16 cellular contexts compared by ENCODE assay signal in genomic region chr5:145780961-145781360, GRCh38. TPM values are rescaled to one million over a fixed set of nuclear protein-coding genes. Genes with fewer than 3 reads are reported as not detected.
DNase-seq lines count a peak whose midpoint lies in the region; ATAC-seq, FAIRE-seq and TF ChIP-seq lines count a peak whose summit lies in the region.
"Had no signal": no experiment of that assay in that cellular context is flagged by ENCODE, and none has a peak within 500 bp of the region (broad histone marks: within the 10 kb centered on the region; RNA-seq: fewer than 3 reads in every experiment).

No MANE protein-coding gene starts in this region.

- no peak overlapping the region for H2BK20ac ChIP-seq in H9 (ENCODE audit: low read depth, low read length, poor library complexity, severe bottlenecking)

- H2BK12ac ChIP-seq in H9 (ENCODE audit: insufficient read length, low read depth, low read length) (no peak overlapping the region), neuronal stem cell (ENCODE audit: low read length) (no peak overlapping the region)

- H3K4me3 Mint-ChIP-seq in H9, result no peak overlapping the region
- no peak overlapping the region for H3K4me3 Mint-ChIP-seq in WTC11
- no peak overlapping the region for H3K4me3 Mint-ChIP-seq in glutamatergic neuron (ENCODE audit: unreplicated experiment)
- H3K4me3 Mint-ChIP-seq: B cell had no signal

- peaks cover 3 to 11% of the 10 kb centered on the region in 2 experiments for H3K4me1 Mint-ChIP-seq in H9
- peaks cover 17% of the 10 kb centered on the region for H3K4me1 Mint-ChIP-seq in WTC11
- H3K4me1 Mint-ChIP-seq in glutamatergic neuron (ENCODE audit: low read depth, unreplicated experiment), result peaks cover 2% of the 10 kb centered on the region
- H3K4me1 Mint-ChIP-seq: B cell had no signal

- H3K18ac ChIP-seq in H9 (ENCODE audit: insufficient read length, low read depth, low read length) (no peak overlapping the region), neuronal stem cell (ENCODE audit: low read length) (no peak overlapping the region)

- no peak overlapping the region for H4K5ac ChIP-seq in H9 (ENCODE audit: insufficient read length, low read depth, low read length)

- no peaks in the 10 kb centered on the region for H3K79me2 ChIP-seq in H9 (ENCODE audit: insufficient read depth, low read length)

- H3K14ac ChIP-seq in H9 (ENCODE audit: insufficient read depth, low read length) (no peak overlapping the region), neuronal stem cell (ENCODE audit: low read length) (no peak overlapping the region)

- TF ChIP-seq CTCF in H9 (conservative IDR thresholded peaks at IDR 0.05) (no peak), WTC11 (IDR thresholded peaks at IDR 0.05) (no peak), glutamatergic neuron (IDR thresholded peaks at IDR 0.05; ENCODE audit: partially characterized antibody, unreplicated experiment) (no peak), WERI-Rb-1 (IDR thresholded peaks at IDR 0.05; ENCODE audit: low read depth, low read length) (no peak), D721Med (IDR thresholded peaks at IDR 0.05; ENCODE audit: insufficient read depth, missing control alignments) (no peak), heart right ventricle (IDR thresholded peaks at IDR 0.05) (no peak)

- no peak for FAIRE-seq in D721Med (lab: Jason Lieb, UNC)

- H3K4me1 ChIP-seq in H9 (ENCODE audit: insufficient read depth, low read length) (no peaks in the 10 kb centered on the region), neuronal stem cell (ENCODE audit: control insufficient read depth in 2 of 2, insufficient read depth in 1 of 2, low read depth in 1 of 2, low read length in 2 of 2) (peaks cover 9 to 11% of the 10 kb centered on the region in 2 donors), heart right ventricle (peaks cover 0 to 13% (median 0%) of the 10 kb centered on the region in 9 donors)

- no peak overlapping the region for H3K4me3 ChIP-seq in neuronal stem cell (ENCODE audit: low read length in 2 of 2)
- no peak overlapping the region for H3K4me3 ChIP-seq in WERI-Rb-1 (ENCODE audit: low read depth, low read length)
- no peak overlapping the region for H3K4me3 ChIP-seq in heart right ventricle
- H3K4me3 ChIP-seq: PC-9, SJSA1 had no signal

- ATAC-seq in WTC11 (peak; percentile 56), heart right ventricle (no peak)
- ATAC-seq: HCT116 had no signal

- peaks cover 3 to 4% of the 10 kb centered on the region in 2 experiments; a peak in 3 of 5 replicates for H3K9me3 Mint-ChIP-seq in H9
- peaks cover 10% of the 10 kb centered on the region for H3K9me3 Mint-ChIP-seq in WTC11
- H3K9me3 Mint-ChIP-seq in glutamatergic neuron (ENCODE audit: unreplicated experiment), result no peaks in the 10 kb centered on the region

- no peak overlapping the region for H3T11ph ChIP-seq in H9 (ENCODE audit: low read length)

- no peak overlapping the region for H4K91ac ChIP-seq in H9 (ENCODE audit: insufficient read length, low read depth, low read length)
- H4K91ac ChIP-seq in neuronal stem cell (ENCODE audit: low read depth, low read length, poor library complexity), result no peak overlapping the region

- H2BK15ac ChIP-seq in H9 (ENCODE audit: low read depth, low read length) (no peak overlapping the region), neuronal stem cell (ENCODE audit: low read length) (no peak overlapping the region)

- H3K23ac ChIP-seq in H9 (ENCODE audit: insufficient read length, low read depth, low read length), result no peak overlapping the region
- no peak overlapping the region for H3K23ac ChIP-seq in neuronal stem cell (ENCODE audit: low read depth, low read length, poor library complexity)

- peaks cover 5% of the 10 kb centered on the region for H3K9me3 ChIP-seq in H9 (ENCODE audit: control insufficient read depth, low read depth, low read length)
- H3K9me3 ChIP-seq in neuronal stem cell (replicated peaks in 1 of 2; ENCODE audit: control insufficient read depth in 2 of 2, insufficient read depth in 1 of 2, low read depth in 1 of 2, low read length in 2 of 2), result peaks cover 16 to 22% of the 10 kb centered on the region in 2 donors
- H3K9me3 ChIP-seq in WERI-Rb-1 (ENCODE audit: severe bottlenecking), result no peaks in the 10 kb centered on the region
- no peaks in the 10 kb centered on the region for H3K9me3 ChIP-seq in heart right ventricle
- H3K9me3 ChIP-seq: SJSA1 had no signal

- no peaks in the 10 kb centered on the region for H3K23me2 ChIP-seq in H9 (ENCODE audit: insufficient read length, low read depth, low read length, poor library complexity, severe bottlenecking)

- H2BK120ac ChIP-seq in H9 (ENCODE audit: low read depth, low read length, poor library complexity, severe bottlenecking) (no peak overlapping the region), neuronal stem cell (ENCODE audit: low read depth, low read length) (no peak overlapping the region)

- H3K36me3 ChIP-seq in neuronal stem cell (replicated peaks in 1 of 2; ENCODE audit: control insufficient read depth in 2 of 2, insufficient read depth in 2 of 2, low read length in 2 of 2) (peaks cover 0 to 2% of the 10 kb centered on the region in 2 donors), WERI-Rb-1 (no peaks in the 10 kb centered on the region), heart right ventricle (no peaks in the 10 kb centered on the region)
- H3K36me3 ChIP-seq: SJSA1 had no signal

- H3K79me1 ChIP-seq in H9 (ENCODE audit: insufficient read depth, low read depth, low read length, poor library complexity, severe bottlenecking) (no peaks in the 10 kb centered on the region), neuronal stem cell (ENCODE audit: low read depth, low read length) (no peaks in the 10 kb centered on the region)

- no peak overlapping the region for H3K56ac ChIP-seq in H9 (ENCODE audit: insufficient read length, low read depth, low read length)

- H4K8ac ChIP-seq in H9 (replicated peaks; ENCODE audit: insufficient read length, low read depth, low read length) (no peak overlapping the region), neuronal stem cell (ENCODE audit: low read depth, low read length) (no peak overlapping the region)

- no peak overlapping the region for H2AFZ ChIP-seq in H9 (ENCODE audit: low read length)
- H2AFZ ChIP-seq in neuronal stem cell (ENCODE audit: low read length), result no peak overlapping the region
- H2AFZ ChIP-seq: PC-9 had no signal

- H2BK5ac ChIP-seq in H9 (ENCODE audit: insufficient read length, low read length) (no peak overlapping the region), neuronal stem cell (ENCODE audit: low read length) (no peak overlapping the region)

- POLR2A ChIA-PET in WTC11 (lab: Charles Lee), result no interaction called here

- CTCF ChIA-PET in WTC11 (lab: Charles Lee), result no interaction called here

- H3K36me3 Mint-ChIP-seq in H9 (ENCODE audit: insufficient read depth in 1 of 3, low read depth in 3 of 3) (peaks cover 3 to 7% (median 5%) of the 10 kb centered on the region in 3 experiments; a peak in 3 of 7 replicates), WTC11 (peaks cover 6% of the 10 kb centered on the region; the same call in 1 of the 2 replicates), glutamatergic neuron (ENCODE audit: unreplicated experiment) (no peaks in the 10 kb centered on the region)

- DNase-seq in H9 (no peak), WTC11 (ENCODE audit: low spot score) (no peak), glutamatergic neuron (no peak), neuronal stem cell (ENCODE audit: low spot score) (peak; percentile 76), WERI-Rb-1 (no peak), RKO (ENCODE audit: low spot score) (no peak), D721Med (ENCODE audit: insufficient read length, low spot score) (no peak), heart right ventricle (no peak)
- DNase-seq: NCI-H1105 treated with DMSO at 0.1 percent for 48 hours, NCI-H1694, NCI-H2081 treated with DMSO at 0.1 percent for 48 hours, NCI-H510A treated with DMSO at 0.1 percent for 48 hours, PC-9 had no signal

- H3K4me2 ChIP-seq in H9 (ENCODE audit: insufficient read depth, insufficient read length, low read length) (no peak overlapping the region), neuronal stem cell (ENCODE audit: insufficient read depth, low read length, poor library complexity, severe bottlenecking) (peak overlapping the region; percentile 37)
- H3K4me2 ChIP-seq: PC-9 had no signal

- no peak overlapping the region for H3K4ac ChIP-seq in H9 (ENCODE audit: low read depth, low read length)
- H3K4ac ChIP-seq in neuronal stem cell (ENCODE audit: low read length), result no peak overlapping the region

- no peak overlapping the region for H3K27ac ChIP-seq in H9 (ENCODE audit: insufficient read length, low read depth, low read length)
- peak overlapping the region; percentile 69 for H3K27ac ChIP-seq in neuronal stem cell (replicated peaks; ENCODE audit: low read length)
- no peak overlapping the region for H3K27ac ChIP-seq in WERI-Rb-1
- H3K27ac ChIP-seq in heart right ventricle, result no peak overlapping the region
- H3K27ac ChIP-seq: PC-9, SJSA1 had no signal

- H3K27me3 Mint-ChIP-seq in H9 (ENCODE audit: low read depth), result no peaks in the 10 kb centered on the region; the same call in 1 of the 2 replicates
- H3K27me3 Mint-ChIP-seq in WTC11 (ENCODE audit: low read depth), result no peaks in the 10 kb centered on the region
- no peaks in the 10 kb centered on the region for H3K27me3 Mint-ChIP-seq in glutamatergic neuron (ENCODE audit: unreplicated experiment)
- H3K27me3 Mint-ChIP-seq: B cell had no signal

- WGBS in H9 (ENCODE audit: extremely low coverage, insufficient read length, low lambda C conversion rate), result no CpG with 5 or more reads among the region's 2 CpGs
- WGBS in neuronal stem cell (ENCODE audit: extremely low coverage in 2 of 2, insufficient read length in 2 of 2, insufficient replicate concordance in 1 of 2), 2 donors, result no CpG with 5 or more reads among the region's 2 CpGs
- WGBS in heart right ventricle, 2 donors, result 65 to 84% methylated on average over 2 of the region's 2 CpGs

- H3K9ac ChIP-seq in H9 (ENCODE audit: extremely low read depth, insufficient read length, low read length) (no peak overlapping the region), neuronal stem cell (ENCODE audit: low read depth, low read length, poor library complexity) (no peak overlapping the region)

- intact Hi-C loops in heart right ventricle (cut with DNase I), result no loop called here

- H2AK5ac ChIP-seq in H9 (ENCODE audit: insufficient read length, low read length), result no peak overlapping the region
- H2AK5ac ChIP-seq in neuronal stem cell (ENCODE audit: low read depth, low read length), result no peak overlapping the region

- H3K27me3 ChIP-seq in H9 (ENCODE audit: insufficient read depth, low read length) (no peaks in the 10 kb centered on the region), neuronal stem cell (ENCODE audit: control insufficient read depth in 3 of 3, insufficient read depth in 3 of 3, low read depth in 1 of 3, low read length in 3 of 3) (peaks cover 0 to 3% (median 0%) of the 10 kb centered on the region in 3 experiments), WERI-Rb-1 (ENCODE audit: insufficient read depth, low read depth, severe bottlenecking) (no peaks in the 10 kb centered on the region), heart right ventricle (no peaks in the 10 kb centered on the region)
- H3K27me3 ChIP-seq: SJSA1 had no signal

- no peaks in the 10 kb centered on the region for H4K20me1 ChIP-seq in H9 (ENCODE audit: control insufficient read depth, insufficient read depth, insufficient read length)

- H3K27ac Mint-ChIP-seq in H9 (peak overlapping the region in 2 of 3 experiments; percentile 37 to 76; a peak in 1 of 7 replicates), WTC11 (no peak overlapping the region), glutamatergic neuron (ENCODE audit: unreplicated experiment) (peak overlapping the region; percentile 39)
- H3K27ac Mint-ChIP-seq: B cell had no signal

RNA-seq across cellular contexts. Expression of gene PRELID2, which starts 54.2 kb away (rescaled TPM):
- total RNA-seq in H9 (2021) (10.4 and 13.2 TPM in 2 replicates), WTC11 (2021) (10.0 to 16.2 TPM (median 14.5 TPM) in 3 replicates), glutamatergic neuron (ENCODE audit: unreplicated experiment) (4.6 TPM), heart right ventricle (10 to 100 TPM in 8 of 10 donors, 1 to 10 TPM in 2; 6.8 to 83.7 (median 13.7) TPM)
- 16.2 TPM for polyA plus RNA-seq in neuronal stem cell (2013, experiment 1 of 2)
- polyA plus RNA-seq in neuronal stem cell (2013, experiment 2 of 2), result 16.6 TPM
- 1 to 10 TPM; 1.2 to 7.2 TPM for polyA plus RNA-seq in heart right ventricle
